Comparison of ENCODE assay signal across 9 cellular contexts in the genomic region with DNA sequence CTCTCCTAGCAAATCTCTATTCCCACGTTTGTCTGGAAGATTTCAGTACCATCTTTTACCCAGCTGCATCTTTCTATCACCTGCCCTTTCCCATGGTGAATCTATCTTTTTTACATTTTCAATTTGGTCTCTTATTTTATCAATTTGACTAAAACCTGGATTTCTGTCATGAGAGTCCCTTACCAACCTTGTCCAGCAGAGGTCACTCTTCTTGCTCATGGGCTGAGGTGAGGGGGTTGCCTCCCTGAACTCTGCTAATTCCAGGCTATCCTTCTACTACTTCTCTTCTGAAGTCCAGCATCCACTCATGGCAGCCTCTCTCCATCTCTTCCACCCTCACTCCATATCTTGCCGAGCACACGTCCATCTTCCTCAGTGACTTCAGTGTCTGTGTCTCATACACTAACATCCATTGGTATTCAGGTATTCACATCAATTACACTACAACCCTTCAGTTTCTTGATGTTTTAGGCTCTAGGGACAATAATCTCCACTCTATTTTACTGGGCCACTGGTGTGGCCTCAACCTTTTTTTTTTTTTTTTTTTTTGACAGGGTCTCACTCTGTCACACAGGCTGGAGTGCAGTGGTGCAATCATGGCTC. TPM values are rescaled to one million over a fixed set of nuclear protein-coding genes. Genes with fewer than 3 reads are reported as not detected.
DNase-seq lines count a peak whose midpoint lies in the region; ATAC-seq, FAIRE-seq and TF ChIP-seq lines count a peak whose summit lies in the region.
"Had no signal": no experiment of that assay in that cellular context is flagged by ENCODE, and none has a peak within 500 bp of the region (broad histone marks: within the 10 kb centered on the region; RNA-seq: fewer than 3 reads in every experiment).

No MANE protein-coding gene starts in this region.

- H3K4me3 Mint-ChIP-seq in activated naive CD4-positive, alpha-beta T cell treated with anti-CD3 and anti-CD28 coated beads, Interleukin-2, amount 10 ng/mL, durations not matched to agents 7 days and 5 days, result no peak overlapping the region
- H3K4me3 Mint-ChIP-seq in stimulated activated naive CD8-positive, alpha-beta T cell treated with anti-CD3 and anti-CD28 coated beads, Interleukin-15, amount 100 ng/mL, for 72 hours, result no peak overlapping the region

- H3K9ac ChIP-seq in kidney (ENCODE audit: low read length in 2 of 2), result no peak overlapping the region

- no peaks in the 10 kb centered on the region for H3K36me3 ChIP-seq in kidney (ENCODE audit: control insufficient read depth in 1 of 2, insufficient read depth in 2 of 2, low read length in 2 of 2)

- H3K4me1 ChIP-seq in kidney (ENCODE audit: control insufficient read depth in 1 of 2, insufficient read depth in 1 of 2, low read depth in 1 of 2, low read length in 2 of 2), result no peaks in the 10 kb centered on the region

- H3K9me3 ChIP-seq in kidney (ENCODE audit: control insufficient read depth in 1 of 2, low read length in 2 of 2), result no peaks in the 10 kb centered on the region

- H3K4me3 ChIP-seq in kidney (ENCODE audit: low read length in 2 of 2), result no peak overlapping the region

- no peak overlapping the region for H3K27ac Mint-ChIP-seq in activated naive CD4-positive, alpha-beta T cell treated with anti-CD3 and anti-CD28 coated beads, Interleukin-2, amount 10 ng/mL, durations not matched to agents 7 days and 5 days
- H3K27ac Mint-ChIP-seq in stimulated activated naive CD8-positive, alpha-beta T cell treated with anti-CD3 and anti-CD28 coated beads, Interleukin-15, amount 100 ng/mL, for 72 hours, result no peak overlapping the region

- peaks cover 15% of the 10 kb centered on the region for H3K27me3 Mint-ChIP-seq in activated naive CD4-positive, alpha-beta T cell treated with anti-CD3 and anti-CD28 coated beads, Interleukin-2, amount 10 ng/mL, durations not matched to agents 7 days and 5 days
- H3K27me3 Mint-ChIP-seq in stimulated activated naive CD8-positive, alpha-beta T cell treated with anti-CD3 and anti-CD28 coated beads, Interleukin-15, amount 100 ng/mL, for 72 hours, result no peaks in the 10 kb centered on the region

- H3K27ac ChIP-seq in kidney (ENCODE audit: low read depth in 2 of 2, low read length in 2 of 2), result no peak overlapping the region

- no peaks in the 10 kb centered on the region for H3K36me3 Mint-ChIP-seq in activated naive CD4-positive, alpha-beta T cell treated with anti-CD3 and anti-CD28 coated beads, Interleukin-2, amount 10 ng/mL, durations not matched to agents 7 days and 5 days

- TF ChIP-seq CTCF in kidney (IDR thresholded peaks at IDR 0.05; ENCODE audit: borderline replicate concordance, extremely low read depth, insufficient read depth), result peak; percentile 60

- no peaks in the 10 kb centered on the region for H3K9me3 Mint-ChIP-seq in activated naive CD4-positive, alpha-beta T cell treated with anti-CD3 and anti-CD28 coated beads, Interleukin-2, amount 10 ng/mL, durations not matched to agents 7 days and 5 days
- peaks cover 4 to 5% of the 10 kb centered on the region in 2 donors for H3K9me3 Mint-ChIP-seq in stimulated activated naive CD8-positive, alpha-beta T cell treated with anti-CD3 and anti-CD28 coated beads, Interleukin-15, amount 100 ng/mL, for 72 hours

- H3K4me1 Mint-ChIP-seq in activated naive CD4-positive, alpha-beta T cell treated with anti-CD3 and anti-CD28 coated beads, Interleukin-2, amount 10 ng/mL, durations not matched to agents 7 days and 5 days, result no peaks in the 10 kb centered on the region
- no peaks in the 10 kb centered on the region for H3K4me1 Mint-ChIP-seq in stimulated activated naive CD8-positive, alpha-beta T cell treated with anti-CD3 and anti-CD28 coated beads, Interleukin-15, amount 100 ng/mL, for 72 hours

- DNase-seq in NCI-H2171 treated with DMSO at 0.1 percent for 48 hours (lab: John Stamatoyannopoulos, UW) (peak; percentile 3), NCI-H2171 (lab: John Stamatoyannopoulos, UW) (no peak), NCI-H345 treated with DMSO at 0.1 percent for 48 hours (lab: John Stamatoyannopoulos, UW; ENCODE audit: unreplicated experiment) (peak; percentile 3), kidney (no peak), midbrain (lab: John Stamatoyannopoulos, UW) (no peak)
- DNase-seq in activated naive CD4-positive, alpha-beta T cell treated with anti-CD3 and anti-CD28 coated beads, Interleukin-2, amount 10 ng/mL, durations not matched to agents 7 days and 5 days, result peak; percentile 46
- peak; percentile 23 to 33 for DNase-seq in stimulated activated naive CD8-positive, alpha-beta T cell treated with anti-CD3 and anti-CD28 coated beads, Interleukin-15, amount 100 ng/mL, for 72 hours

- ATAC-seq in GM21619 (IDR thresholded peaks at IDR 0.05; ENCODE audit: unreplicated experiment), result peak; percentile 57
- ATAC-seq in stimulated activated naive CD8-positive, alpha-beta T cell treated with anti-CD3 and anti-CD28 coated beads, Interleukin-15, amount 100 ng/mL, for 72 hours, result peak; percentile 48

- CTCF ChIA-PET in activated naive CD4-positive, alpha-beta T cell treated with anti-CD3 and anti-CD28 coated beads, Interleukin-2, amount 10 ng/mL, durations not matched to agents 7 days and 5 days (lab: Charles Lee), result interaction anchor here (0.6 to 0.9 kb wide), 2 partner anchors 18 to 155 kb away, joined by 3 read pairs; no protein-coding TSS in a partner anchor

- no peak for FAIRE-seq in kidney (lab: Jason Lieb, UNC)
- FAIRE-seq: G401.6 had no signal

- intact Hi-C loops in kidney (cut with DNase I), result no loop called here

RNA-seq across cellular contexts. Expression of a gene that starts 17.8 kb away (rescaled TPM):
- 22.6 TPM for total RNA-seq in kidney
- polyA plus RNA-seq in kidney (ENCODE audit: insufficient read depth, low read depth, low replicate concordance), result 3.5 TPM

Comparison
In these comparisons a context has a peak if more than half of its experiments do, and no peak if none do; other contexts are left out.
1. DNase-seq: peak in NCI-H2171 treated with DMSO at 0.1 percent for 48 hours (single experiment), NCI-H345 treated with DMSO at 0.1 percent for 48 hours (single experiment), activated naive CD4-positive, alpha-beta T cell treated with anti-CD3 and anti-CD28 coated beads, Interleukin-2, amount 10 ng/mL, durations not matched to agents 7 days and 5 days (single experiment) and stimulated activated naive CD8-positive, alpha-beta T cell treated with anti-CD3 and anti-CD28 coated beads, Interleukin-15, amount 100 ng/mL, for 72 hours (2 of 2); none in NCI-H2171 (single experiment), kidney (single experiment) and midbrain (single experiment).